13 cellular contexts compared by ENCODE assay signal in the genomic region with DNA sequence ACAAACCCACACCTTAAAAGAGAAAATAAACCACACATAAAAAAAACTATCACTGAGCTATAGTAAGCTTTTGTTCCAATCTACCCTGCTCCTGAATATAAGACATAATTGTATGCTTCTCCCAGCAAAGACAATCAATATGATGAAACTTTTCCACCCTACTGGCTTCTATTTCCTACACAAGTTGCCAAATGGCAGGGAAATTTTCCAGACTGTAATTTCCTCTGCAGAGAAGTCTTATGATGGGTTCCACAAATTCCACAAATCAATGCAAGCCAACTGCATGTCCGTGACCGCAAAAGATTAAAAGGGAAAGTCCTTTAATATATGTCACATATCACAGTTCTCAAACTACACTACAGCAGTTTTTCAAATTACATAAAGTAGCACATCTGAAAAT.
DNase-seq lines count a peak whose midpoint lies in the region; ATAC-seq and TF ChIP-seq lines count a peak whose summit lies in the region.
"Had no signal": no experiment of that assay in that cellular context is flagged by ENCODE, and none has a peak within 500 bp of the region (broad histone marks: within the 10 kb centered on the region; RNA-seq: fewer than 3 reads in every experiment).

No MANE protein-coding gene starts in this region.

- peak; percentile 62 for DNase-seq in ACHN
- peak; percentile 86 for DNase-seq in NCI-H460 (ENCODE audit: extremely low read depth, low read depth)
- DNase-seq in epithelial cell of proximal tubule (ENCODE audit: low read depth), result peak; percentile 55
- DNase-seq in lung microvascular endothelial cell (ENCODE audit: low read depth in 2 of 2), result peak; percentile 92 to 99
- no peak for DNase-seq in NCI-H2081 (lab: John Stamatoyannopoulos, UW)
- no peak for DNase-seq in OCI-M2 (lab: John Stamatoyannopoulos, UW; ENCODE audit: unreplicated experiment)
- DNase-seq: activated B cell treated with CpG ODN at 0.5 μM for 24 hours; H9; stimulated activated CD4-positive, alpha-beta T cell treated with anti-CD3 and anti-CD28 coated beads, Interleukin-15, amount 100 ng/mL, for 24 hours had no signal

- ATAC-seq in GM18861 (IDR thresholded peaks at IDR 0.05; ENCODE audit: unreplicated experiment) (no peak), HG03159 (IDR thresholded peaks at IDR 0.05; ENCODE audit: unreplicated experiment) (no peak)

- no peak for TF ChIP-seq CTCF in epithelial cell of proximal tubule (conservative IDR thresholded peaks at IDR 0.05; ENCODE audit: low read depth, low read length)

- no peak overlapping the region for H3K4me3 ChIP-seq in epithelial cell of proximal tubule (ENCODE audit: low read depth, low read length)
- H3K4me3 ChIP-seq: BLaER1, cardiac muscle cell had no signal

- in situ Hi-C loops in ACHN (cut with HindIII; ENCODE audit: low pct_ligation_motif_present, low pct_unique_long_range_greater_than_20kb, low sequenced_read_pairs), result no loop called here

Comparison
In these comparisons a context has a peak if more than half of its experiments do, and no peak if none do; other contexts are left out.
1. DNase-seq: peak in ACHN (single experiment), NCI-H460 (single experiment), epithelial cell of proximal tubule (single experiment) and lung microvascular endothelial cell (2 of 2); none in NCI-H2081 (0 of 2) and OCI-M2 (single experiment).